ENCODE assay signal across 9 cellular contexts in genomic region chr16:66515543-66516171, GRCh38. TPM values are rescaled to one million over a fixed set of nuclear protein-coding genes. Genes with fewer than 3 reads are reported as not detected.
DNase-seq lines count a peak whose midpoint lies in the region; ATAC-seq, FAIRE-seq and TF ChIP-seq lines count a peak whose summit lies in the region.
"Had no signal": no experiment of that assay in that cellular context is flagged by ENCODE, and none has a peak within 500 bp of the region (broad histone marks: within the 10 kb centered on the region; RNA-seq: fewer than 3 reads in every experiment).

No MANE protein-coding gene starts in this region.

- no peak overlapping the region for H3K9ac ChIP-seq in astrocyte (ENCODE audit: low read length)

- no peak for TF ChIP-seq EP300 in upper lobe of left lung (IDR thresholded peaks at IDR 0.05)

- ATAC-seq in right lobe of liver: peak in 2 of 4 donors; percentile 2 to 4
- peak; percentile 7 to 20 for ATAC-seq in upper lobe of left lung (ENCODE audit: low FRiP score in 2 of 2)
- ATAC-seq in GM18909 (IDR thresholded peaks at IDR 0.05; ENCODE audit: poor library complexity, unreplicated experiment): no peak

- POLR2A ChIA-PET in Caco-2 (lab: Charles Lee): no interaction called here

- H3K4me3 Mint-ChIP-seq in Caco-2 (ENCODE audit: unreplicated experiment): no peak overlapping the region
- H3K4me3 Mint-ChIP-seq in astrocyte (ENCODE audit: unreplicated experiment): no peak overlapping the region

- H3K27me3 ChIP-seq in Caco-2 (replicated peaks; ENCODE audit: control insufficient read depth, insufficient read depth, low read length) (no peaks in the 10 kb centered on the region), astrocyte (ENCODE audit: insufficient read depth, low read length) (no peaks in the 10 kb centered on the region), right lobe of liver (no peaks in the 10 kb centered on the region), upper lobe of left lung (no peaks in the 10 kb centered on the region)
- H3K27me3 ChIP-seq: SJCRH30 had no signal

- H2AFZ ChIP-seq in astrocyte (ENCODE audit: low read depth, low read length): no peak overlapping the region

- H3K9me3 ChIP-seq in Caco-2 (no peaks in the 10 kb centered on the region), astrocyte (ENCODE audit: insufficient read depth, low read depth, low read length) (no peaks in the 10 kb centered on the region), right lobe of liver (no peaks in the 10 kb centered on the region), upper lobe of left lung (no peaks in the 10 kb centered on the region)
- H3K9me3 ChIP-seq: SJCRH30 had no signal

- peaks cover under 1% of the 10 kb centered on the region for H3K79me2 ChIP-seq in astrocyte (ENCODE audit: insufficient read depth, low read length)

- no peaks in the 10 kb centered on the region for H3K9me3 Mint-ChIP-seq in Caco-2 (ENCODE audit: unreplicated experiment)
- no peaks in the 10 kb centered on the region for H3K9me3 Mint-ChIP-seq in astrocyte (ENCODE audit: unreplicated experiment)

- no peaks in the 10 kb centered on the region for H3K27me3 Mint-ChIP-seq in Caco-2 (ENCODE audit: insufficient read depth, unreplicated experiment)
- H3K27me3 Mint-ChIP-seq in astrocyte (ENCODE audit: low read depth, unreplicated experiment): peaks cover 2% of the 10 kb centered on the region

- 55% methylated on average over 1 of the region's 9 CpGs for WGBS in right lobe of liver (ENCODE audit: insufficient coverage, low coverage, low lambda C conversion rate, missing lambda C conversion rate)
- WGBS in upper lobe of left lung, 2 donors: 68 to 70% methylated on average over 6 to 9 of the region's 9 CpGs

- H3K4me3 ChIP-seq in Caco-2 (ENCODE audit: low read depth, low read length) (no peak overlapping the region), LNCaP clone FGC (ENCODE audit: low read depth, low read length) (no peak overlapping the region), astrocyte (ENCODE audit: insufficient read depth, low read depth, low read length) (no peak overlapping the region), right lobe of liver (no peak overlapping the region), upper lobe of left lung (no peak overlapping the region)
- H3K4me3 ChIP-seq: SJCRH30 had no signal

- DNase-seq in Caco-2 (no peak), LNCaP clone FGC (ENCODE audit: low read depth) (no peak), astrocyte (ENCODE audit: low read depth) (peak; percentile 74), right lobe of liver (peak in 1 of 3 donors; percentile 56), upper lobe of left lung (peak in 1 of 2 donors; percentile 62), NCI-H146 (lab: John Stamatoyannopoulos, UW) (no peak), iPS-NIHi11 (ENCODE audit: low spot score) (no peak)

- intact Hi-C loops in Caco-2 (cut with micrococcal nuclease; ENCODE audit: unreplicated experiment) (loop anchor here (1.0 kb wide), 1 partner anchor 37 kb away; the partner anchor contains the start of gene CKLF), right lobe of liver (cut with DNase I) (no loop called here)

- BruUV-seq in Caco-2 (replicated peaks; lab: Mats Ljungman, UMichigan): no TSS peak

- H3K36me3 Mint-ChIP-seq in Caco-2 (ENCODE audit: insufficient read depth, unreplicated experiment) (peaks cover 9% of the 10 kb centered on the region), astrocyte (ENCODE audit: low read depth, unreplicated experiment) (peaks cover 3% of the 10 kb centered on the region)

- no peaks in the 10 kb centered on the region for H4K20me1 ChIP-seq in astrocyte (ENCODE audit: insufficient read depth, low read length)

- H3K36me3 ChIP-seq in Caco-2 (ENCODE audit: control insufficient read depth, insufficient read depth, low read length): peaks cover 1% of the 10 kb centered on the region
- no peaks in the 10 kb centered on the region for H3K36me3 ChIP-seq in astrocyte (ENCODE audit: insufficient read depth, low read length)
- H3K36me3 ChIP-seq in right lobe of liver: no peaks in the 10 kb centered on the region
- peaks cover 0 to 8% (median 3%) of the 10 kb centered on the region in 4 donors for H3K36me3 ChIP-seq in upper lobe of left lung
- H3K36me3 ChIP-seq: SJCRH30 had no signal

- H3K27ac Mint-ChIP-seq in Caco-2 (ENCODE audit: unreplicated experiment): peak overlapping the region; percentile 98
- H3K27ac Mint-ChIP-seq in astrocyte (ENCODE audit: unreplicated experiment): peak overlapping the region; percentile 48

- TF ChIP-seq POLR2A in right lobe of liver (IDR thresholded peaks at IDR 0.05) (no peak), upper lobe of left lung (IDR thresholded peaks at IDR 0.05) (no peak)

- H3K4me1 ChIP-seq in Caco-2 (peaks cover 43% of the 10 kb centered on the region), astrocyte (ENCODE audit: insufficient read depth, low read length) (peaks cover 59% of the 10 kb centered on the region), right lobe of liver (peaks cover 4 to 78% (median 48%) of the 10 kb centered on the region in 4 donors), upper lobe of left lung (peaks cover 77 to 82% (median 80%) of the 10 kb centered on the region in 4 donors)

- H3K27ac ChIP-seq in astrocyte (ENCODE audit: low read depth, low read length) (no peak overlapping the region), right lobe of liver (peak overlapping the region; percentile 82 to 99 (median 83)), upper lobe of left lung (peak overlapping the region; percentile 90 to 97 (median 94))

- FAIRE-seq in astrocyte (lab: Jason Lieb, UNC): peak; percentile 26

- H3K4me1 Mint-ChIP-seq in Caco-2 (ENCODE audit: low read depth, unreplicated experiment): peaks cover 46% of the 10 kb centered on the region
- H3K4me1 Mint-ChIP-seq in astrocyte (ENCODE audit: low read depth, unreplicated experiment): peaks cover 42% of the 10 kb centered on the region

- CTCF ChIA-PET in Caco-2 (lab: Charles Lee): interaction anchor here (0.6 kb wide), 1 partner anchor 397 kb away, joined by 4 read pairs; no protein-coding TSS in a partner anchor

- no peak for TF ChIP-seq CTCF in Caco-2 (IDR thresholded peaks at IDR 0.05; ENCODE audit: insufficient read depth in 1 of 2, low read depth in 1 of 2, low read length in 1 of 2, severe bottlenecking in 1 of 2, unreplicated experiment in 1 of 2)
- TF ChIP-seq CTCF in LNCaP clone FGC (IDR thresholded peaks at IDR 0.05; ENCODE audit: control insufficient read depth, extremely low read depth, insufficient read depth): peak; percentile 26
- peak; percentile 60 for TF ChIP-seq CTCF in astrocyte (IDR thresholded peaks at IDR 0.05; ENCODE audit: insufficient read depth, low read depth, low read length)
- TF ChIP-seq CTCF in right lobe of liver (IDR thresholded peaks at IDR 0.05): peak; percentile 38 to 66 (median 52)
- peak; percentile 28 to 70 (median 56) for TF ChIP-seq CTCF in upper lobe of left lung (IDR thresholded peaks at IDR 0.05)

- H3K4me2 ChIP-seq in astrocyte (ENCODE audit: low read length): no peak overlapping the region

RNA-seq across cellular contexts. Expression of gene TK2, which starts 34.3 kb away (rescaled TPM):
- total RNA-seq in Caco-2 (2022): 18.2 and 19.3 TPM in 2 replicates
- total RNA-seq in astrocyte: 12.4 and 16.5 TPM in 2 replicates
- 10 to 100 TPM; 25.8 to 41.7 (median 33.6) TPM for total RNA-seq in right lobe of liver
- 10 to 100 TPM; 28.2 to 54.0 (median 36.6) TPM for total RNA-seq in upper lobe of left lung

RNA-seq across cellular contexts. Expression of gene CKLF, which starts 36.7 kb away (rescaled TPM):
- total RNA-seq in Caco-2 (2022) (96.4 and 103 TPM in 2 replicates), astrocyte (24.5 and 27.9 TPM in 2 replicates), right lobe of liver (10 to 100 TPM in 4 of 6 experiments, 1 to 10 TPM in 2; 8.4 to 30.5 (median 14.0) TPM), upper lobe of left lung (10 to 100 TPM; 18.2 to 71.7 (median 47.4) TPM)

RNA-seq across cellular contexts. Expression of gene CMTM1, which starts 50.6 kb away (rescaled TPM):
- 5.6 and 7.1 TPM in 2 replicates for total RNA-seq in Caco-2 (2022)
- total RNA-seq in astrocyte: 2.7 and 6.4 TPM in 2 replicates
- total RNA-seq in right lobe of liver: 1 to 10 TPM in 2 of 6 experiments, under 1 TPM in 3, not detected in 1; 0.69 to 1.6 (median 0.90) TPM
- total RNA-seq in upper lobe of left lung: 1 to 10 TPM in 2 of 6 donors, under 1 TPM in 2, not detected in 2; 0.61 to 9.5 (median 2.6) TPM

Comparison
In these comparisons a context has a peak if more than half of its experiments do, and no peak if none do; other contexts are left out.
1. CTCF ChIP-seq: peak in LNCaP clone FGC (single experiment), astrocyte (single experiment), right lobe of liver (4 of 4) and upper lobe of left lung (6 of 6); none in Caco-2 (0 of 2).